In the genomic region with DNA sequence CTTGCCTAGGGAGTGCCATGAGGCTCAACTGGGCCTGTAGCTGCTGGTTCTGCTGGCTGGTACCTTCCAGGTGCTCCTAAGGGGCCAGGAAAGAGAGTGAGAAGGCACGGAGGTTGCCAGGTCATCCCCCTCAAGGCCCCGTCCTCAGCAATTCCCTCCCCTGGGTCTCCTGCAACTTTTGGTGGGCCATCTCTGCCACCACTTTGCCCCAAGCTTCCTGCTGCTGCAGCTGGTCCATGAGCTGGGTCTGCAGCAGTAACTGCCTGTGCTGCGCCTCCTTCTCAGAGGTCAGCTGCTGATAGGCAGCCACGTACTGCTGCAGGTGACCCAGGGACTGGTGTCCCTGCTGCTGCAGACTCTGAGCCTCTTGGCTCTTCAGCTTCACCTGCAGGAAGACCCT, we compare ENCODE assay signal across 5 cellular contexts.
"Had no signal": no experiment of that assay in that cellular context is flagged by ENCODE, and none has a peak within 500 bp of the region (broad histone marks: within the 10 kb centered on the region; RNA-seq: fewer than 3 reads in every experiment).

No MANE protein-coding gene starts in this region.

- H3K4me3 Mint-ChIP-seq: GM23338, H9 had no signal

- H3K9me3 Mint-ChIP-seq: GM23338, H9 had no signal

- DNase-seq: H9, HCEC 1CT, IMR-90 had no signal

- ATAC-seq: GM23338, K562 had no signal

- H3K4me3 ChIP-seq: GM23338, K562 had no signal

- H3K27ac Mint-ChIP-seq: GM23338, H9 had no signal
